In genomic region chr12:127108360-127109215, GRCh38 we compare ENCODE assay signal across 9 cellular contexts.
DNase-seq lines count a peak whose midpoint lies in the region; ATAC-seq and TF ChIP-seq lines count a peak whose summit lies in the region.
"Had no signal": no experiment of that assay in that cellular context is flagged by ENCODE, and none has a peak within 500 bp of the region (broad histone marks: within the 10 kb centered on the region; RNA-seq: fewer than 3 reads in every experiment).

No MANE protein-coding gene starts in this region.

- BruUV-seq in PC-9 (replicated peaks; lab: Mats Ljungman, UMichigan), result no TSS peak

- peaks cover 11 to 21% of the 10 kb centered on the region in 2 donors for H3K27me3 Mint-ChIP-seq in CD4-positive, alpha-beta memory T cell

- intact Hi-C loops in CD4-positive, alpha-beta memory T cell (cut with micrococcal nuclease), result loop anchor here (1.0 kb wide), 1 partner anchor 185 kb away; no protein-coding TSS in a partner anchor
- intact Hi-C loops in PC-9 (cut with micrococcal nuclease; ENCODE audit: unreplicated experiment) (loop anchor here (1.0 to 5.0 kb wide), 3 partner anchors 54 to 272 kb away; no protein-coding TSS in a partner anchor), head of caudate nucleus (cut with DNase I) (loop anchor here (5.0 kb wide), 1 partner anchor 184 kb away; no protein-coding TSS in a partner anchor), psoas muscle (cut with DNase I) (loop anchor here in 1 of 2 donors (5.0 to 10.0 kb wide), 2 partner anchors 184 to 276 kb away; no protein-coding TSS in a partner anchor)

- ATAC-seq in GM19035 (IDR thresholded peaks at IDR 0.05; ENCODE audit: unreplicated experiment) (peak; percentile 64), HG03432 (IDR thresholded peaks at IDR 0.05; ENCODE audit: unreplicated experiment) (peak; percentile 89), psoas muscle (peak in 1 of 4 donors; percentile 56)

- no peaks in the 10 kb centered on the region for H3K36me3 Mint-ChIP-seq in CD4-positive, alpha-beta memory T cell

- POLR2A ChIA-PET in CD4-positive, alpha-beta memory T cell (lab: Charles Lee; ENCODE audit: partially characterized antibody), result no interaction called here
- POLR2A ChIA-PET in PC-9 (lab: Charles Lee; ENCODE audit: unreplicated experiment), result interaction anchor here (1.0 kb wide), 1 partner anchor 55 kb away, joined by 5 read pairs; no protein-coding TSS in a partner anchor

- no peak overlapping the region for H2AFZ ChIP-seq in PC-9

- no peak overlapping the region for H3K27ac Mint-ChIP-seq in CD4-positive, alpha-beta memory T cell
- H3K27ac Mint-ChIP-seq: T-helper 1 cell treated with Interleukin-12 subunit alpha and Interleukin-12 subunit beta and Interleukin-4 antibody, amounts not matched to agents 30 μg/mL and 1 μg/mL, for 36 hours had no signal

- no peaks in the 10 kb centered on the region for H4K20me1 ChIP-seq in PC-9 (ENCODE audit: insufficient read depth)

- CTCF ChIA-PET in CD4-positive, alpha-beta memory T cell (lab: Charles Lee; ENCODE audit: partially characterized antibody), result interaction anchor here (0.7 to 3.6 kb wide), 18 partner anchors 10 to 570 kb away, joined by 3 to 25 read pairs (median 4); no protein-coding TSS in a partner anchor
- CTCF ChIA-PET in PC-9 (lab: Charles Lee), result interaction anchor here (0.5 to 1.7 kb wide), 6 partner anchors 57 to 569 kb away, joined by 3 to 6 read pairs (median 4); no protein-coding TSS in a partner anchor

- no peak overlapping the region for H3K4me3 ChIP-seq in CD4-positive, alpha-beta memory T cell (ENCODE audit: low read length in 2 of 2)
- H3K4me3 ChIP-seq in PC-9 (no peak overlapping the region), psoas muscle (no peak overlapping the region)

- no peak overlapping the region for H3K4me2 ChIP-seq in PC-9

- no peak overlapping the region for H3K4me3 Mint-ChIP-seq in CD4-positive, alpha-beta memory T cell
- H3K4me3 Mint-ChIP-seq: T-helper 1 cell treated with Interleukin-12 subunit alpha and Interleukin-12 subunit beta and Interleukin-4 antibody, amounts not matched to agents 30 μg/mL and 1 μg/mL, for 36 hours had no signal

- H3K9me2 ChIP-seq in PC-9 (ENCODE audit: insufficient read depth), result no peaks in the 10 kb centered on the region

- TF ChIP-seq CTCF in PC-9 (conservative IDR thresholded peaks at IDR 0.05) (peak; percentile 74), psoas muscle (IDR thresholded peaks at IDR 0.05) (peak; percentile 55)

- H3K9me3 Mint-ChIP-seq in CD4-positive, alpha-beta memory T cell, result no peaks in the 10 kb centered on the region
- H3K9me3 Mint-ChIP-seq: T-helper 1 cell treated with Interleukin-12 subunit alpha and Interleukin-12 subunit beta and Interleukin-4 antibody, amounts not matched to agents 30 μg/mL and 1 μg/mL, for 36 hours had no signal

- no peaks in the 10 kb centered on the region for H3K4me1 Mint-ChIP-seq in CD4-positive, alpha-beta memory T cell

- no peak overlapping the region for H3K27ac ChIP-seq in CD4-positive, alpha-beta memory T cell (ENCODE audit: low read depth, low read length)
- H3K27ac ChIP-seq in PC-9, result no peak overlapping the region
- H3K27ac ChIP-seq in psoas muscle, result no peak overlapping the region

- H3K4me1 ChIP-seq in CD4-positive, alpha-beta memory T cell (ENCODE audit: insufficient read depth, low read length), result no peaks in the 10 kb centered on the region
- peaks cover 12% of the 10 kb centered on the region for H3K4me1 ChIP-seq in PC-9 (replicated peaks; ENCODE audit: insufficient read depth)
- H3K4me1 ChIP-seq in psoas muscle, result no peaks in the 10 kb centered on the region

- no peaks in the 10 kb centered on the region for H3K27me3 ChIP-seq in CD4-positive, alpha-beta memory T cell (ENCODE audit: insufficient read depth, low read length)
- H3K27me3 ChIP-seq in PC-9 (ENCODE audit: insufficient read depth, low read depth) (no peaks in the 10 kb centered on the region), psoas muscle (ENCODE audit: insufficient read depth in 3 of 3, low read length in 2 of 3) (no peaks in the 10 kb centered on the region)

- H3K9me3 ChIP-seq in CD4-positive, alpha-beta memory T cell (ENCODE audit: control insufficient read depth in 1 of 2, low read length in 2 of 2), result no peaks in the 10 kb centered on the region
- H3K9me3 ChIP-seq in PC-9 (ENCODE audit: insufficient read depth, low read depth) (no peaks in the 10 kb centered on the region), psoas muscle (no peaks in the 10 kb centered on the region)

- H3K36me3 ChIP-seq in CD4-positive, alpha-beta memory T cell (ENCODE audit: insufficient read depth, low read length), result no peaks in the 10 kb centered on the region
- H3K36me3 ChIP-seq in PC-9 (ENCODE audit: low read depth) (no peaks in the 10 kb centered on the region), psoas muscle (ENCODE audit: insufficient read depth in 1 of 2, low read depth in 1 of 2) (no peaks in the 10 kb centered on the region)

- DNase-seq in CD4-positive, alpha-beta memory T cell, result peak in 4 of 5 donors; percentile 26 to 41 (median 30)
- DNase-seq in PC-9 (peak; percentile 44 to 50), head of caudate nucleus (peak; percentile 38 to 88 (median 72)), psoas muscle (peak; percentile 56 to 64)
- peak in 3 of 4 experiments; percentile 1 to 25 (median 6) for DNase-seq in activated naive CD4-positive, alpha-beta T cell (lab: John Stamatoyannopoulos, UW)
- DNase-seq in effector CD8-positive, alpha-beta T cell (lab: John Stamatoyannopoulos, UW), result no peak

- H3F3A ChIP-seq in PC-9 (ENCODE audit: insufficient read depth, low read depth), result peaks cover 6% of the 10 kb centered on the region

- 44 to 51% (median 44%) methylated on average over 7 of the region's 7 CpGs for WGBS in psoas muscle, 3 donors

- no peaks in the 10 kb centered on the region for H3K79me2 ChIP-seq in PC-9 (ENCODE audit: low read depth)
